ENCODE assay signal across 21 cellular contexts in genomic region chr22:30411780-30412179, GRCh38. TPM values are rescaled to one million over a fixed set of nuclear protein-coding genes. Genes with fewer than 3 reads are reported as not detected.
DNase-seq lines count a peak whose midpoint lies in the region; ATAC-seq, FAIRE-seq and TF ChIP-seq lines count a peak whose summit lies in the region.
"Had no signal": no experiment of that assay in that cellular context is flagged by ENCODE, and none has a peak within 500 bp of the region (broad histone marks: within the 10 kb centered on the region; RNA-seq: fewer than 3 reads in every experiment).

No MANE protein-coding gene starts in this region.

- no peaks in the 10 kb centered on the region for H3K36me3 ChIP-seq in Panc1 (ENCODE audit: control insufficient read depth, insufficient read depth, low read length)
- H3K36me3 ChIP-seq in bronchial epithelial cell (ENCODE audit: control insufficient read depth, insufficient read depth, low read length), result peaks cover 39% of the 10 kb centered on the region

- DNase-seq in CD4-positive, alpha-beta T cell, result no peak
- DNase-seq in Panc1 (ENCODE audit: low read depth, low spot score) (no peak), bronchial epithelial cell (ENCODE audit: low read depth) (peak; percentile 82), NCI-H446 (lab: John Stamatoyannopoulos, UW) (no peak), globus pallidus (ENCODE audit: low spot score) (no peak)
- DNase-seq: activated B cell treated with CpG ODN at 0.5 μM for 24 hours; activated naive CD8-positive, alpha-beta T cell treated with anti-CD3 and anti-CD28 coated beads for 36 hours; C1 segment of cervical spinal cord; DMS 273 treated with DMSO at 0.1 percent for 48 hours; heart left ventricle; left ventricle myocardium inferior; midbrain; NCI-H510A treated with DMSO at 0.1 percent for 48 hours; SK-N-SH; stomach; trophoblast cell had no signal

- H3K27ac ChIP-seq in CD4-positive, alpha-beta T cell (ENCODE audit: low read depth, low read length), result no peak overlapping the region
- no peak overlapping the region for H3K27ac ChIP-seq in Panc1 (ENCODE audit: low read length)
- H3K27ac ChIP-seq: coronary artery, heart left ventricle, left ventricle myocardium inferior, stomach had no signal

- H3K9me3 Mint-ChIP-seq in CD4-positive, alpha-beta T cell, result no peaks in the 10 kb centered on the region
- H3K9me3 Mint-ChIP-seq: activated B cell treated with CpG ODN at 0.5 μM for 24 hours; activated naive CD8-positive, alpha-beta T cell treated with anti-CD3 and anti-CD28 coated beads for 36 hours; activated T-helper 1 cell treated with anti-CD3 and anti-CD28 coated beads, Interleukin-12 subunit alpha, Interleukin-12 subunit beta, Interleukin-2, Interleukin-4 antibody, amounts not matched to agents 30 ng/mL and 10 ng/mL and 1 ng/mL, durations not matched to agents 14 hours and 24 hours and 36 hours had no signal

- H3K27ac Mint-ChIP-seq in CD4-positive, alpha-beta T cell, result peak overlapping the region; percentile 81
- H3K27ac Mint-ChIP-seq: activated B cell treated with CpG ODN at 0.5 μM for 24 hours; activated naive CD8-positive, alpha-beta T cell treated with anti-CD3 and anti-CD28 coated beads for 36 hours had no signal

- H3K27me3 Mint-ChIP-seq in CD4-positive, alpha-beta T cell, result no peaks in the 10 kb centered on the region
- H3K27me3 Mint-ChIP-seq: activated B cell treated with CpG ODN at 0.5 μM for 24 hours; activated naive CD8-positive, alpha-beta T cell treated with anti-CD3 and anti-CD28 coated beads for 36 hours had no signal

- intact Hi-C loops in CD4-positive, alpha-beta T cell (cut with DNase I, micrococcal nuclease), result no loop called here
- intact Hi-C loops in Panc1 (cut with micrococcal nuclease; ENCODE audit: unreplicated experiment), result no loop called here

- peak; percentile 93 for FAIRE-seq in bronchial epithelial cell (lab: Jason Lieb, UNC)
- FAIRE-seq: endometrium had no signal

- no peak overlapping the region for H3K4me3 ChIP-seq in Panc1 (ENCODE audit: low read depth in 2 of 2, low read length in 2 of 2)
- no peak overlapping the region for H3K4me3 ChIP-seq in bronchial epithelial cell (ENCODE audit: low read depth, low read length)
- H3K4me3 ChIP-seq: coronary artery, heart left ventricle, left ventricle myocardium inferior, prostate gland, stomach had no signal

- H3K4me1 ChIP-seq in Panc1 (ENCODE audit: control insufficient read depth, insufficient read depth, low read length), result no peaks in the 10 kb centered on the region
- H3K4me1 ChIP-seq: heart left ventricle, left ventricle myocardium inferior, prostate gland had no signal

- H3K4me1 Mint-ChIP-seq in CD4-positive, alpha-beta T cell (ENCODE audit: low read depth), result peaks cover 56% of the 10 kb centered on the region
- H3K4me1 Mint-ChIP-seq: activated B cell treated with CpG ODN at 0.5 μM for 24 hours had no signal

- CTCF ChIA-PET in CD4-positive, alpha-beta T cell (lab: Charles Lee), result interaction anchor here (1.3 to 2.0 kb wide), 3 partner anchors 13 to 124 kb away, joined by 3 to 6 read pairs (median 3); partner anchors contain the start of gene RNF215
- CTCF ChIA-PET in Panc1 (lab: Charles Lee), result no interaction called here

- no TSS peak for BruUV-seq in Panc1 (replicated peaks; lab: Mats Ljungman, UMichigan)

- H3K9me3 ChIP-seq in CD4-positive, alpha-beta T cell (ENCODE audit: control insufficient read depth, low read length), result no peaks in the 10 kb centered on the region
- no peaks in the 10 kb centered on the region for H3K9me3 ChIP-seq in Panc1 (ENCODE audit: control insufficient read depth, insufficient read depth, low read depth, low read length)
- H3K9me3 ChIP-seq: heart left ventricle, left ventricle myocardium inferior, prostate gland, SK-N-SH, stomach had no signal

- no peak for TF ChIP-seq CTCF in CD4-positive, alpha-beta T cell (IDR thresholded peaks at IDR 0.05)
- no peak for TF ChIP-seq CTCF in Panc1 (IDR thresholded peaks at IDR 0.05)
- no peak for TF ChIP-seq CTCF in bronchial epithelial cell (IDR thresholded peaks at IDR 0.05; ENCODE audit: insufficient read depth, low read length, severe bottlenecking)

- in situ Hi-C loops in Panc1 (cut with HindIII; ENCODE audit: low pct_unique_long_range_greater_than_20kb, low sequenced_read_pairs), result no loop called here

- no peaks in the 10 kb centered on the region for H3K27me3 ChIP-seq in CD4-positive, alpha-beta T cell (ENCODE audit: control insufficient read depth, insufficient read depth, low read length)
- no peaks in the 10 kb centered on the region for H3K27me3 ChIP-seq in Panc1 (ENCODE audit: control insufficient read depth, insufficient read depth, low read length)
- H3K27me3 ChIP-seq in bronchial epithelial cell (ENCODE audit: control insufficient read depth, insufficient read depth, low read length), result no peaks in the 10 kb centered on the region
- H3K27me3 ChIP-seq: heart left ventricle, stomach had no signal

- no peak overlapping the region for H3K4me3 Mint-ChIP-seq in CD4-positive, alpha-beta T cell
- H3K4me3 Mint-ChIP-seq: activated B cell treated with CpG ODN at 0.5 μM for 24 hours; activated naive CD8-positive, alpha-beta T cell treated with anti-CD3 and anti-CD28 coated beads for 36 hours; activated T-helper 1 cell treated with anti-CD3 and anti-CD28 coated beads, Interleukin-12 subunit alpha, Interleukin-12 subunit beta, Interleukin-2, Interleukin-4 antibody, amounts not matched to agents 30 ng/mL and 10 ng/mL and 1 ng/mL, durations not matched to agents 14 hours and 24 hours and 36 hours had no signal

- peaks cover 86% of the 10 kb centered on the region for H3K36me3 Mint-ChIP-seq in CD4-positive, alpha-beta T cell (ENCODE audit: low read depth)

- POLR2A ChIA-PET in CD4-positive, alpha-beta T cell (lab: Charles Lee), result interaction anchor here (5.0 to 5.9 kb wide), 2 partner anchors 12 to 14 kb away, joined by 31 to 104 read pairs; partner anchors contain the start of genes MTFP1 and SEC14L2
- POLR2A ChIA-PET in Panc1 (lab: Charles Lee), result interaction anchor here (1.1 kb wide), 1 partner anchor 12 kb away, joined by 5 read pairs; no protein-coding TSS in a partner anchor

- peak; percentile 22 for ATAC-seq in CD4-positive, alpha-beta T cell (ENCODE audit: poor library complexity)
- 0 out of 2 replicates have a peak, but pooled peaks have one; percentile 39 for ATAC-seq in Panc1
- ATAC-seq in GM18909 (IDR thresholded peaks at IDR 0.05; ENCODE audit: poor library complexity, unreplicated experiment), result no peak
- ATAC-seq: heart left ventricle had no signal

RNA-seq across cellular contexts. Expression of gene MTFP1, which starts 13.8 kb away (rescaled TPM):
- total RNA-seq in CD4-positive, alpha-beta T cell, result 10 to 100 TPM; 37.2 to 38.0 TPM
- total RNA-seq in Panc1 (2021; ENCODE audit: unreplicated experiment), result 21.5 TPM
- polyA plus RNA-seq in Panc1 (2012; ENCODE audit: insufficient read length), result 43.6 TPM
- total RNA-seq in bronchial epithelial cell, result 16.0 and 53.2 TPM in 2 replicates

RNA-seq across cellular contexts. Expression of gene SEC14L2, which starts 15.0 kb away (rescaled TPM):
- total RNA-seq in CD4-positive, alpha-beta T cell, result 10 to 100 TPM; 74.6 to 79.8 TPM
- 10.7 TPM for total RNA-seq in Panc1 (2021; ENCODE audit: unreplicated experiment)
- polyA plus RNA-seq in Panc1 (2012; ENCODE audit: insufficient read length), result 7.2 TPM
- 32.6 and 34.5 TPM in 2 replicates for total RNA-seq in bronchial epithelial cell

RNA-seq across cellular contexts. Expression of gene RNF215, which starts 24.6 kb away (rescaled TPM):
- total RNA-seq in CD4-positive, alpha-beta T cell, result 1 to 10 TPM; 4.6 to 4.9 TPM
- total RNA-seq in Panc1 (2021; ENCODE audit: unreplicated experiment), result 35.8 TPM
- 37.7 TPM for polyA plus RNA-seq in Panc1 (2012; ENCODE audit: insufficient read length)
- 14.1 and 15.5 TPM in 2 replicates for total RNA-seq in bronchial epithelial cell

RNA-seq across cellular contexts. Expression of gene CCDC157, which starts 55.0 kb away (rescaled TPM):
- 10 to 100 TPM in 1 of 2 experiments, 1 to 10 TPM in 1; 8.3 to 10.1 TPM for total RNA-seq in CD4-positive, alpha-beta T cell
- total RNA-seq in Panc1 (2021; ENCODE audit: unreplicated experiment) (2.1 TPM), bronchial epithelial cell (0.38 and 0.53 TPM in 2 replicates)
- polyA plus RNA-seq in Panc1 (2012; ENCODE audit: insufficient read length), result 3.0 TPM

RNA-seq across cellular contexts. Expression of gene SF3A1, which starts 55.1 kb away (rescaled TPM):
- 100 to 1,000 TPM; 335 to 388 TPM for total RNA-seq in CD4-positive, alpha-beta T cell
- 176 TPM for total RNA-seq in Panc1 (2021; ENCODE audit: unreplicated experiment)
- 217 TPM for polyA plus RNA-seq in Panc1 (2012; ENCODE audit: insufficient read length)
- total RNA-seq in bronchial epithelial cell, result 17.9 and 20.1 TPM in 2 replicates
